In genomic region chr1:167339405-167339804, GRCh38 we compare ENCODE assay signal across 2 cellular contexts.
TF ChIP-seq lines count a peak whose summit lies in the region.

No MANE protein-coding gene starts in this region.

TF ChIP-seq in K562, 482 proteins besides CTCF, POLR2A, EP300 and RAD21 (continued from another document):
- TF ChIP-seq SP2 (IDR thresholded peaks at IDR 0.05; ENCODE audit: extremely low read depth, low read depth, low read length, poor library complexity, severe bottlenecking): no peak
- TF ChIP-seq ZBTB40 (IDR thresholded peaks at IDR 0.05): peak; percentile 43; the same call in 1 of the 2 replicates
- no peak for TF ChIP-seq ZBTB40 (CRISPR knock-in tag; IDR thresholded peaks at IDR 0.05)
- TF ChIP-seq MLX (CRISPR knock-in tag; conservative IDR thresholded peaks at IDR 0.05): no peak
- TF ChIP-seq NFXL1 (CRISPR knock-in tag; IDR thresholded peaks at IDR 0.05): no peak
- TF ChIP-seq ZNF133 (CRISPR knock-in tag; IDR thresholded peaks at IDR 0.05): no peak
- no peak for TF ChIP-seq TCF3 (CRISPR knock-in tag; IDR thresholded peaks at IDR 0.05)
- no peak for TF ChIP-seq MAFG (tag; conservative IDR thresholded peaks at IDR 0.05)
- no peak for TF ChIP-seq NELFE (IDR thresholded peaks at IDR 0.05; ENCODE audit: insufficient read depth, insufficient read length)
- TF ChIP-seq NONO (IDR thresholded peaks at IDR 0.05; ENCODE audit: low read depth in 2 of 2, low read length in 1 of 2): no peak
- TF ChIP-seq MEIS2 (IDR thresholded peaks at IDR 0.05; ENCODE audit: partially characterized antibody): peak; percentile 55
- TF ChIP-seq ZNF785 (CRISPR knock-in tag; IDR thresholded peaks at IDR 0.05): no peak

TF ChIP-seq in HepG2, 621 proteins besides CTCF, POLR2A, EP300 and RAD21 (continued from another document):
- TF ChIP-seq CREM (IDR thresholded peaks at IDR 0.05) (no peak), CREM (CRISPR knock-in tag; IDR thresholded peaks at IDR 0.05) (no peak), FOXK2 (IDR thresholded peaks at IDR 0.05) (no peak), EHMT2 (IDR thresholded peaks at IDR 0.05; ENCODE audit: borderline replicate concordance, low read depth, low read length) (no peak), ZNF484 (CRISPR knock-in tag; IDR thresholded peaks at IDR 0.05; ENCODE audit: borderline replicate concordance, low read depth) (no peak), HIVEP1 (CRISPR knock-in tag; IDR thresholded peaks at IDR 0.05) (no peak), ZNF446 (CRISPR knock-in tag; IDR thresholded peaks at IDR 0.05) (no peak), MBNL3 (CRISPR knock-in tag; conservative IDR thresholded peaks at IDR 0.05) (no peak), PLRG1 (conservative IDR thresholded peaks at IDR 0.05) (no peak)
